2 cellular contexts compared by ENCODE assay signal in the genomic region with DNA sequence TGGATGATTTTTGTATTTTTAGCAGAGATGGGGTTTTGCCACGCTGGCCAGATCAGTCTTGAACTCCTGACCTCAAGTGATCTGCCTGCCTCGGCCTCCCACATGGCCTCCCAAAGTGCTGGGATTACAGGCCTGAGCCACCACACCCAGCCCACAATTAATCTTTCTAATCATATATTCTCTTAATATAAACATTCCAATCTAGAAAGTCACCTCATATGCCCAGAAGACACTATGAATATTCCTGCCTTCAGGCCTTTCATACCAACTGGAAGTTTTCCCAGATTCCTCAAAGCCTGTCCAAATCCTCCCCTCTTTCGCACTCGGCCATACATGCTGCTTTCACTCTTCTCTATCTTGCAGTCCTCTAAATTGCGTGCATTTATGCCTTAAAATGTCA.
TF ChIP-seq lines count a peak whose summit lies in the region.

No MANE protein-coding gene starts in this region.

TF ChIP-seq in HCT116, 20 proteins besides CTCF, POLR2A, EP300 and RAD21 (continued from another document):
- TF ChIP-seq, protein P1, sequence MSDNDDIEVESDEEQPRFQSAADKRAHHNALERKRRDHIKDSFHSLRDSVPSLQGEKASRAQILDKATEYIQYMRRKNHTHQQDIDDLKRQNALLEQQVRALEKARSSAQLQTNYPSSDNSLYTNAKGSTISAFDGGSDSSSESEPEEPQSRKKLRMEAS (IDR thresholded peaks at IDR 0.05) = peak; percentile 20; the same call in 1 of the 2 replicates
- TF ChIP-seq POLR2AphosphoS5 (IDR thresholded peaks at IDR 0.05; ENCODE audit: low read depth, low read length) = no peak
TF ChIP-seq in HCT116: peak in this region for 3.

TF ChIP-seq in WTC11, 78 proteins besides CTCF, POLR2A, EP300 and RAD21 (continued from another document):
- TF ChIP-seq, protein P2, sequence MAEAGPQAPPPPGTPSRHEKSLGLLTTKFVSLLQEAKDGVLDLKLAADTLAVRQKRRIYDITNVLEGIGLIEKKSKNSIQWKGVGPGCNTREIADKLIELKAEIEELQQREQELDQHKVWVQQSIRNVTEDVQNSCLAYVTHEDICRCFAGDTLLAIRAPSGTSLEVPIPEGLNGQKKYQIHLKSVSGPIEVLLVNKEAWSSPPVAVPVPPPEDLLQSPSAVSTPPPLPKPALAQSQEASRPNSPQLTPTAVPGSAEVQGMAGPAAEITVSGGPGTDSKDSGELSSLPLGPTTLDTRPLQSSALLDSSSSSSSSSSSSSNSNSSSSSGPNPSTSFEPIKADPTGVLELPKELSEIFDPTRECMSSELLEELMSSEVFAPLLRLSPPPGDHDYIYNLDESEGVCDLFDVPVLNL (CRISPR knock-in tag; IDR thresholded peaks at IDR 0.05; ENCODE audit: borderline replicate concordance, low read depth) = no peak
- TF ChIP-seq MXD4 (CRISPR knock-in tag; IDR thresholded peaks at IDR 0.05; ENCODE audit: borderline replicate concordance) (no peak), NFYB (CRISPR knock-in tag; conservative IDR thresholded peaks at IDR 0.05; ENCODE audit: low read depth) (no peak), ETV6 (CRISPR knock-in tag; IDR thresholded peaks at IDR 0.05) (no peak), ERG (CRISPR knock-in tag; IDR thresholded peaks at IDR 0.05) (no peak), KAT7 (CRISPR knock-in tag; IDR thresholded peaks at IDR 0.05; ENCODE audit: borderline replicate concordance) (no peak), CREB1 (CRISPR knock-in tag; IDR thresholded peaks at IDR 0.05) (no peak), FOXP1 (CRISPR knock-in tag; IDR thresholded peaks at IDR 0.05; ENCODE audit: borderline replicate concordance) (no peak), GTF2I (CRISPR knock-in tag; conservative IDR thresholded peaks at IDR 0.05) (no peak)
- TF ChIP-seq, protein P3, sequence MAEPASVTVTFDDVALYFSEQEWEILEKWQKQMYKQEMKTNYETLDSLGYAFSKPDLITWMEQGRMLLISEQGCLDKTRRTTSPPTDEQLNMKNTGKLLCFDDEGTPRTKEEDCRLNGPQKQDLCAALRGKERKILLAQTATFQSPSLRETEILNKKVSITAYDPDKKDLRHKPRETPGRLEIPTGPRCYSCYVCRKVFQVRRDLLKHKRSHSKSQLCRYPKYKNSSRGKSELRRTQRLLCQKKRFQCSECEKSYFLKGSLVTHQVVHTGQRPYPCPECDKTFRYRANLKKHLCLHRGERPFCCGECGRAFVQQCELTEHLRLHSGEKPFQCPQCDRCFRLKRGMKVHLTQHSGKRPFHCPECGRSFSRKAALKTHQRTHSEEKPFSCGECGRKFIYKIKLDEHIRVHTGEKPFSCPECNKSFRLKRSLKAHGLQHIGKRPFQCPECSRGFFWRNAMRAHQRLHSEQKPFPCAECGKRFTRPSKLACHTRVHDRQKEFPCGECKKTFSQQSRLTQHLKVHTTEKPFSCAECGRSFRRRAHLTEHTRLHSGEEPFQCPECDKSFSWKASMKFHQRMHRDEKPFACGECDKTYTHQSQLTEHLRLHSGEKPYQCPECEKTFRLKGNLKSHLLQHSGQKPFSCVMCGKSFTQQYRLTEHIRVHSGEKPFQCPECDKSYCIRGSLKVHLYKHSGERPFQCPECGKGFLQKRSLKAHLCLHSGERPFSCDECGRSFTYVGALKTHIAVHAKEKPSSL (CRISPR knock-in tag; conservative IDR thresholded peaks at IDR 0.05) = no peak
- TF ChIP-seq, protein P4, sequence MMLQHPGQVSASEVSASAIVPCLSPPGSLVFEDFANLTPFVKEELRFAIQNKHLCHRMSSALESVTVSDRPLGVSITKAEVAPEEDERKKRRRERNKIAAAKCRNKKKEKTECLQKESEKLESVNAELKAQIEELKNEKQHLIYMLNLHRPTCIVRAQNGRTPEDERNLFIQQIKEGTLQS (CRISPR knock-in tag; conservative IDR thresholded peaks at IDR 0.05) = no peak
- TF ChIP-seq, protein P5, sequence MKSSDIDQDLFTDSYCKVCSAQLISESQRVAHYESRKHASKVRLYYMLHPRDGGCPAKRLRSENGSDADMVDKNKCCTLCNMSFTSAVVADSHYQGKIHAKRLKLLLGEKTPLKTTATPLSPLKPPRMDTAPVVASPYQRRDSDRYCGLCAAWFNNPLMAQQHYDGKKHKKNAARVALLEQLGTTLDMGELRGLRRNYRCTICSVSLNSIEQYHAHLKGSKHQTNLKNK (CRISPR knock-in tag; IDR thresholded peaks at IDR 0.05) = no peak
TF ChIP-seq in WTC11: peak in this region for 0.
